Comparison of ENCODE assay signal across 16 cellular contexts in genomic region chr7:64602518-64602917, GRCh38.
"Had no signal": no experiment of that assay in that cellular context is flagged by ENCODE, and none has a peak within 500 bp of the region (broad histone marks: within the 10 kb centered on the region; RNA-seq: fewer than 3 reads in every experiment).

No MANE protein-coding gene starts in this region.

- H3K4me3 ChIP-seq: coronary artery, esophagus muscularis mucosa, gastrocnemius medialis, tibial nerve, uterus had no signal

- ATAC-seq: activated CD4-positive, CD25-positive, alpha-beta regulatory T cell treated with anti-CD3 and anti-CD28 coated beads, Interleukin-2, amount 50 U/mL, for 24 hours; activated naive CD8-positive, alpha-beta T cell treated with anti-CD3 and anti-CD28 coated beads, Interleukin-2, amount 50 U/mL, for 24 hours; gastrocnemius medialis; naive thymus-derived CD4-positive, alpha-beta T cell had no signal

- DNase-seq: activated naive CD4-positive, alpha-beta T cell treated with anti-CD3 and anti-CD28 coated beads for 36 hours; activated naive CD8-positive, alpha-beta T cell treated with anti-CD3 and anti-CD28 coated beads, Interleukin-2, amount 50 U/mL, for 24 hours; activated T-cell treated with anti-CD3 and anti-CD28 coated beads for 4 hours; central memory CD4-positive, alpha-beta T cell; gastrocnemius medialis; naive thymus-derived CD4-positive, alpha-beta T cell; stimulated activated CD4-positive, alpha-beta T cell treated with anti-CD3 and anti-CD28 coated beads, Interleukin-15, amount 100 ng/mL, for 24 hours; stimulated activated CD4-positive, alpha-beta T cell treated with anti-CD3 and anti-CD28 coated beads, Interleukin-4, amount 100 ng/mL, for 1 hour; stimulated activated naive CD4-positive, alpha-beta T cell; substantia nigra; T-helper 9 cell; uterus had no signal
